In the genomic region with DNA sequence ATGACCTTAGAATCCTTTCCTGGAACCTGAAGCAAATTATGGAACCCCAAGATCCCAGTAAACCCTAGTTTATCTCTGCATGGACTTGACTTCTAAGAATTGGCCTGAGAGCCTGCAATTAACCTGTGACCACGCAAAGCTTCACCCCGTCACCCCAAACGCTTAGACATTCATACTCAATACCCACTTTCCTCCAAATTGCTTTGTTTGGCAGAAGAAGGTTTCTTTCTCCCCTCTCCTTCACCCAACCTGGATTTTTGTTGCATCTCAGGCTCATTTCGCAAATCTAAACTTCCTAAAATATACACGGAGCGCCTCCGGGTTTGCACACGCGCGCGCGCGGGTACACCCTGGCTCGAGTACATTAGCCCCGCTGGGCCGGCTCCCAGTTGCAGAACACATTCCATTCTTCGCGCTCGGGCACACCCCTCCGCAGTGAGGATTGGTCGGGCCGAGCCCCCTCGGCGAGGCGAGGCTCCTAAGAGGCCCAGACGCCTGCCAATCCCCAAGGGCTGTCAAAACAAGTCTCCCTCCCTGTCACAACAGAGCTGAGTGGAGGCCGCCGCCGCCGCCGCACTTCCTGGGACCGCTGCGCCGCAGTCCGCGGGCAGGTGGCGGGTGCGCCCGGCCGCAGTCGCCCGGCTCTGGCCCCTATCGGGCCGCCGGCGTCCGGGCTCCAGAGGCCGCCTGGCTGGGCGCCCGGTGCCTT, we compare ENCODE assay signal across 8 cellular contexts. TPM values are rescaled to one million over a fixed set of nuclear protein-coding genes. Genes with fewer than 3 reads are reported as not detected.
DNase-seq lines count a peak whose midpoint lies in the region; ATAC-seq and TF ChIP-seq lines count a peak whose summit lies in the region.

PLCL1 (plus strand) TSS at position 545 of the 709 bp plus-strand sequence.

- no peaks in the 10 kb centered on the region for H3K36me3 ChIP-seq in NT2/D1 (ENCODE audit: insufficient read depth, insufficient read length, low read length)

- no peaks in the 10 kb centered on the region for H3K9me3 Mint-ChIP-seq in endothelial cell (ENCODE audit: unreplicated experiment)
- no peaks in the 10 kb centered on the region for H3K9me3 Mint-ChIP-seq in mesothelial cell of epicardium

- H3K4me3 ChIP-seq in NT2/D1 (ENCODE audit: insufficient read length, low read depth), result peak within 1 kb of the TSS; percentile 57

- H3K36me3 Mint-ChIP-seq in endothelial cell (ENCODE audit: low read depth, unreplicated experiment) (no peaks in the 10 kb centered on the region), mesothelial cell of epicardium (no peaks in the 10 kb centered on the region)

- DNase-seq in CMK (ENCODE audit: low read depth), result peak; percentile 33
- DNase-seq in HT1080 (ENCODE audit: low read depth), result peak; percentile 92
- DNase-seq in NT2/D1 (ENCODE audit: low read depth, low spot score), result peak; percentile 86
- peak; percentile 81 for DNase-seq in activated T-cell treated with anti-CD3 and anti-CD28 coated beads for 1 hour (ENCODE audit: low read depth)
- DNase-seq in endothelial cell (ENCODE audit: low spot score), result peak; percentile 91
- DNase-seq in mesothelial cell of epicardium (ENCODE audit: low spot score in 2 of 2, unreplicated experiment in 2 of 2), result peak; percentile 84 to 92
- peak; percentile 64 for DNase-seq in stimulated activated CD8-positive, alpha-beta memory T cell treated with anti-CD3 and anti-CD28 coated beads, Interleukin-15, amount 100 ng/mL, for 24 hours (ENCODE audit: low read depth)

- peaks cover 34% of the 10 kb centered on the region for H3K4me1 Mint-ChIP-seq in endothelial cell (ENCODE audit: unreplicated experiment)
- H3K4me1 Mint-ChIP-seq in mesothelial cell of epicardium, result peaks cover 11% of the 10 kb centered on the region

- H3K27me3 Mint-ChIP-seq in endothelial cell (ENCODE audit: unreplicated experiment), result peaks cover 6% of the 10 kb centered on the region
- peaks cover 70% of the 10 kb centered on the region for H3K27me3 Mint-ChIP-seq in mesothelial cell of epicardium (ENCODE audit: low read depth)

- H3K27ac Mint-ChIP-seq in endothelial cell (ENCODE audit: unreplicated experiment) (peak within 1 kb of the TSS; percentile 75), mesothelial cell of epicardium (peak within 1 kb of the TSS; percentile 41)

- H3K4me3 Mint-ChIP-seq in endothelial cell (ENCODE audit: unreplicated experiment), result peak within 1 kb of the TSS; percentile 94
- H3K4me3 Mint-ChIP-seq in mesothelial cell of epicardium, result peak within 1 kb of the TSS; percentile 85

- no peaks in the 10 kb centered on the region for H3K4me1 ChIP-seq in NT2/D1 (ENCODE audit: insufficient read depth, insufficient read length)

- peak; percentile 100 for ATAC-seq in GM21381 (IDR thresholded peaks at IDR 0.05; ENCODE audit: unreplicated experiment)

- no peak for TF ChIP-seq CTCF in endothelial cell (IDR thresholded peaks at IDR 0.05; ENCODE audit: unreplicated experiment)
- no peak for TF ChIP-seq CTCF in mesothelial cell of epicardium (IDR thresholded peaks at IDR 0.05; ENCODE audit: unreplicated experiment)

- peaks cover 38% of the 10 kb centered on the region for H3K27me3 ChIP-seq in NT2/D1 (ENCODE audit: insufficient read depth, insufficient read length)

- peak within 1 kb of the TSS; percentile 7 for H3K9ac ChIP-seq in NT2/D1 (ENCODE audit: insufficient read length, low read depth)

- H3K9me3 ChIP-seq in NT2/D1 (ENCODE audit: insufficient read depth, low read length), result no peaks in the 10 kb centered on the region

RNA-seq across cellular contexts. Expression of gene PLCL1, which starts in this region (rescaled TPM):
- total RNA-seq in HT1080 (2014; rRNA removed; shearing (Covaris generic)), result 0.07 and 0.16 TPM in 2 replicates
- 0.19 and 0.21 TPM in 2 replicates for polyA plus RNA-seq in HT1080 (2015; cell fraction: cytosol; rRNA removed)
- 0.19 TPM in 2 replicates for polyA plus RNA-seq in HT1080 (2015; cell fraction: nucleus; rRNA removed)
- 13.6 TPM for total RNA-seq in endothelial cell (ENCODE audit: unreplicated experiment)
- 2.0 to 2.8 TPM (median 2.7 TPM) in 3 replicates for total RNA-seq in mesothelial cell of epicardium

Comparison
In these comparisons a context has a peak if more than half of its experiments do, and no peak if none do; other contexts are left out.
1. Peak in every context shown above with its lines: DNase-seq, ATAC-seq and H3K4me3 ChIP-seq.
2. Peak in DNase-seq in HT1080; RNA of the gene not detected or under 1 TPM.
3. DNase-seq: peak in every context shown above with its lines; median percentile 92 in HT1080; 91 in endothelial cell; 88 in mesothelial cell of epicardium; 86 in NT2/D1; 81 in activated T-cell treated with anti-CD3 and anti-CD28 coated beads for 1 hour; 64 in stimulated activated CD8-positive, alpha-beta memory T cell treated with anti-CD3 and anti-CD28 coated beads, Interleukin-15, amount 100 ng/mL, for 24 hours; 33 in CMK.